3 cellular contexts compared by ENCODE assay signal in genomic region chr16:75116911-75117245, GRCh38.
TF ChIP-seq lines count a peak whose summit lies in the region.

No MANE protein-coding gene starts in this region.

TF ChIP-seq in HEK293, 187 proteins besides CTCF, POLR2A, EP300 and RAD21 (continued from another document):
- TF ChIP-seq ELK4 (IDR thresholded peaks at IDR 0.05; ENCODE audit: borderline replicate concordance, low read depth, low read length) = no peak

TF ChIP-seq in WTC11, 78 proteins besides CTCF, POLR2A, EP300 and RAD21 (continued from another document and continues in another):
- TF ChIP-seq, protein P1, sequence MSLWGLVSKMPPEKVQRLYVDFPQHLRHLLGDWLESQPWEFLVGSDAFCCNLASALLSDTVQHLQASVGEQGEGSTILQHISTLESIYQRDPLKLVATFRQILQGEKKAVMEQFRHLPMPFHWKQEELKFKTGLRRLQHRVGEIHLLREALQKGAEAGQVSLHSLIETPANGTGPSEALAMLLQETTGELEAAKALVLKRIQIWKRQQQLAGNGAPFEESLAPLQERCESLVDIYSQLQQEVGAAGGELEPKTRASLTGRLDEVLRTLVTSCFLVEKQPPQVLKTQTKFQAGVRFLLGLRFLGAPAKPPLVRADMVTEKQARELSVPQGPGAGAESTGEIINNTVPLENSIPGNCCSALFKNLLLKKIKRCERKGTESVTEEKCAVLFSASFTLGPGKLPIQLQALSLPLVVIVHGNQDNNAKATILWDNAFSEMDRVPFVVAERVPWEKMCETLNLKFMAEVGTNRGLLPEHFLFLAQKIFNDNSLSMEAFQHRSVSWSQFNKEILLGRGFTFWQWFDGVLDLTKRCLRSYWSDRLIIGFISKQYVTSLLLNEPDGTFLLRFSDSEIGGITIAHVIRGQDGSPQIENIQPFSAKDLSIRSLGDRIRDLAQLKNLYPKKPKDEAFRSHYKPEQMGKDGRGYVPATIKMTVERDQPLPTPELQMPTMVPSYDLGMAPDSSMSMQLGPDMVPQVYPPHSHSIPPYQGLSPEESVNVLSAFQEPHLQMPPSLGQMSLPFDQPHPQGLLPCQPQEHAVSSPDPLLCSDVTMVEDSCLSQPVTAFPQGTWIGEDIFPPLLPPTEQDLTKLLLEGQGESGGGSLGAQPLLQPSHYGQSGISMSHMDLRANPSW (CRISPR knock-in tag; conservative IDR thresholded peaks at IDR 0.05; ENCODE audit: low read depth) = no peak
- TF ChIP-seq, protein P2, sequence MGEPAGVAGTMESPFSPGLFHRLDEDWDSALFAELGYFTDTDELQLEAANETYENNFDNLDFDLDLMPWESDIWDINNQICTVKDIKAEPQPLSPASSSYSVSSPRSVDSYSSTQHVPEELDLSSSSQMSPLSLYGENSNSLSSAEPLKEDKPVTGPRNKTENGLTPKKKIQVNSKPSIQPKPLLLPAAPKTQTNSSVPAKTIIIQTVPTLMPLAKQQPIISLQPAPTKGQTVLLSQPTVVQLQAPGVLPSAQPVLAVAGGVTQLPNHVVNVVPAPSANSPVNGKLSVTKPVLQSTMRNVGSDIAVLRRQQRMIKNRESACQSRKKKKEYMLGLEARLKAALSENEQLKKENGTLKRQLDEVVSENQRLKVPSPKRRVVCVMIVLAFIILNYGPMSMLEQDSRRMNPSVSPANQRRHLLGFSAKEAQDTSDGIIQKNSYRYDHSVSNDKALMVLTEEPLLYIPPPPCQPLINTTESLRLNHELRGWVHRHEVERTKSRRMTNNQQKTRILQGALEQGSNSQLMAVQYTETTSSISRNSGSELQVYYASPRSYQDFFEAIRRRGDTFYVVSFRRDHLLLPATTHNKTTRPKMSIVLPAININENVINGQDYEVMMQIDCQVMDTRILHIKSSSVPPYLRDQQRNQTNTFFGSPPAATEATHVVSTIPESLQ (CRISPR knock-in tag; IDR thresholded peaks at IDR 0.05) = no peak
- TF ChIP-seq JUN (CRISPR knock-in tag; IDR thresholded peaks at IDR 0.05) (no peak), ZNF121 (CRISPR knock-in tag; IDR thresholded peaks at IDR 0.05) (no peak), ZBTB43 (CRISPR knock-in tag; IDR thresholded peaks at IDR 0.05) (no peak), FOXP1 (CRISPR knock-in tag; IDR thresholded peaks at IDR 0.05; ENCODE audit: borderline replicate concordance) (no peak), ZSCAN18 (CRISPR knock-in tag; IDR thresholded peaks at IDR 0.05) (no peak), FOXK1 (CRISPR knock-in tag; IDR thresholded peaks at IDR 0.05) (no peak), HMGA2 (CRISPR knock-in tag; IDR thresholded peaks at IDR 0.05) (no peak), ELF4 (CRISPR knock-in tag; IDR thresholded peaks at IDR 0.05; ENCODE audit: low read depth) (no peak), CREM (CRISPR knock-in tag; IDR thresholded peaks at IDR 0.05) (no peak), IRF2 (CRISPR knock-in tag; IDR thresholded peaks at IDR 0.05; ENCODE audit: borderline replicate concordance, low read depth) (no peak), ZNF281 (CRISPR knock-in tag; IDR thresholded peaks at IDR 0.05) (no peak), TEAD4 (CRISPR knock-in tag; IDR thresholded peaks at IDR 0.05) (no peak)
- TF ChIP-seq, protein P3, sequence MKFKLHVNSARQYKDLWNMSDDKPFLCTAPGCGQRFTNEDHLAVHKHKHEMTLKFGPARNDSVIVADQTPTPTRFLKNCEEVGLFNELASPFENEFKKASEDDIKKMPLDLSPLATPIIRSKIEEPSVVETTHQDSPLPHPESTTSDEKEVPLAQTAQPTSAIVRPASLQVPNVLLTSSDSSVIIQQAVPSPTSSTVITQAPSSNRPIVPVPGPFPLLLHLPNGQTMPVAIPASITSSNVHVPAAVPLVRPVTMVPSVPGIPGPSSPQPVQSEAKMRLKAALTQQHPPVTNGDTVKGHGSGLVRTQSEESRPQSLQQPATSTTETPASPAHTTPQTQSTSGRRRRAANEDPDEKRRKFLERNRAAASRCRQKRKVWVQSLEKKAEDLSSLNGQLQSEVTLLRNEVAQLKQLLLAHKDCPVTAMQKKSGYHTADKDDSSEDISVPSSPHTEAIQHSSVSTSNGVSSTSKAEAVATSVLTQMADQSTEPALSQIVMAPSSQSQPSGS (CRISPR knock-in tag; IDR thresholded peaks at IDR 0.05; ENCODE audit: borderline replicate concordance, low read depth) = no peak

TF ChIP-seq in SK-N-SH, 30 proteins besides CTCF, POLR2A, EP300 and RAD21 (continued from another document):
- TF ChIP-seq, protein P4, sequence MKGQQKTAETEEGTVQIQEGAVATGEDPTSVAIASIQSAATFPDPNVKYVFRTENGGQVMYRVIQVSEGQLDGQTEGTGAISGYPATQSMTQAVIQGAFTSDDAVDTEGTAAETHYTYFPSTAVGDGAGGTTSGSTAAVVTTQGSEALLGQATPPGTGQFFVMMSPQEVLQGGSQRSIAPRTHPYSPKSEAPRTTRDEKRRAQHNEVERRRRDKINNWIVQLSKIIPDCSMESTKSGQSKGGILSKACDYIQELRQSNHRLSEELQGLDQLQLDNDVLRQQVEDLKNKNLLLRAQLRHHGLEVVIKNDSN (IDR thresholded peaks at IDR 0.05; ENCODE audit: borderline replicate concordance, low read depth) = no peak
- TF ChIP-seq RCOR1 (IDR thresholded peaks at IDR 0.05; ENCODE audit: low read length) (no peak), JUND (IDR thresholded peaks at IDR 0.05) (no peak), NFIC (IDR thresholded peaks at IDR 0.05; ENCODE audit: borderline replicate concordance) (no peak), PBX3 (IDR thresholded peaks at IDR 0.05) (no peak), TCF12 (IDR thresholded peaks at IDR 0.05) (no peak), GABPA (IDR thresholded peaks at IDR 0.05; ENCODE audit: low read depth) (no peak), CHD2 (IDR thresholded peaks at IDR 0.05; ENCODE audit: low read length, partially characterized antibody) (no peak), MXI1 (IDR thresholded peaks at IDR 0.05; ENCODE audit: low read depth, low read length) (no peak), ELF1 (IDR thresholded peaks at IDR 0.05) (no peak), SIN3A (IDR thresholded peaks at IDR 0.05; ENCODE audit: borderline replicate concordance, low read depth, low read length) (no peak)
